In the genomic region with DNA sequence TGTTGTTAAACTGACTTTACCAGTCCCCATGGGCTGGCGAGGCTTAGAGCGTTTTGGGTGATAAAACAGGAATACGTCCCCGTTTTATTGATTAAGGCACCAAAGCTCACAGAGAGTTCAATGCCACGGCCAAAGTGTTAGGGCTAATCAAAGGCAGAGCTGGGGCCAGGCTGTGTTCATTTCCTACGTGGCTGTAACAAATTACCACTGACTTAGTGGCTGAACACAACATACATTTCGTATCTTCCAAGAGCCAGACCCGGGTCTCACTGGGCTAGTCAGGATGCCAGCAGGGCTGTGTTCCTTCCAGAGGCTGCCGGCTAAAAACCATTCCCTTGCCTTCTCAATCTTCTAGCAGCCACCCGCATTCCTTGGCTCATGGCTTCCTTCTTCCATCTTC, we compare ENCODE assay signal across 25 cellular contexts.
"Had no signal": no experiment of that assay in that cellular context is flagged by ENCODE, and none has a peak within 500 bp of the region (broad histone marks: within the 10 kb centered on the region; RNA-seq: fewer than 3 reads in every experiment).

No MANE protein-coding gene starts in this region.

- FAIRE-seq: colon, endothelial cell of umbilical vein, islet of Langerhans, keratinocyte had no signal

- H3K4me1 Mint-ChIP-seq: naive B cell had no signal

- H3K4me3 Mint-ChIP-seq: mesothelial cell of epicardium, naive B cell had no signal

- H3K4me1 ChIP-seq: gastrocnemius medialis had no signal

- H3K36me3 Mint-ChIP-seq: mesothelial cell of epicardium, naive B cell had no signal

- H3K27me3 ChIP-seq: gastrocnemius medialis, left lung had no signal

- H3K4me3 ChIP-seq: coronary artery, dorsolateral prefrontal cortex, esophagus squamous epithelium, gastrocnemius medialis, heart right ventricle, left lung, lower lobe of right lung, mucosa of descending colon had no signal

- H3K9me3 ChIP-seq: esophagus squamous epithelium, gastrocnemius medialis, left lung, lower lobe of right lung, mucosa of descending colon had no signal

- H3K27ac ChIP-seq: coronary artery, dorsolateral prefrontal cortex, esophagus squamous epithelium, gastrocnemius medialis, heart right ventricle, left lung, lower lobe of right lung had no signal

- DNase-seq: dermis blood vessel endothelial cell; dorsolateral prefrontal cortex; effector CD4-positive, alpha-beta T cell; effector memory CD4-positive, alpha-beta T cell; esophagus squamous epithelium; foreskin fibroblast; foreskin melanocyte; gastrocnemius medialis; glutamatergic neuron; head of caudate nucleus; heart right ventricle; hippocampal formation; left cardiac atrium; left lung; left ventricle myocardium superior; lower lobe of right lung; mesenchymal stem cell; mucosa of descending colon; naive B cell had no signal

- H3K27ac Mint-ChIP-seq: mesothelial cell of epicardium, naive B cell had no signal

- H3K36me3 ChIP-seq: esophagus squamous epithelium, gastrocnemius medialis, heart right ventricle, left lung, lower lobe of right lung had no signal
